ENCODE assay signal across 22 cellular contexts in genomic region chr5:109170629-109171350, GRCh38.
"Had no signal": no experiment of that assay in that cellular context is flagged by ENCODE, and none has a peak within 500 bp of the region (broad histone marks: within the 10 kb centered on the region; RNA-seq: fewer than 3 reads in every experiment).

No MANE protein-coding gene starts in this region.

- H3K27ac Mint-ChIP-seq: naive B cell; nephron; stimulated activated memory B cell treated with anti-CD40 and anti-IgM and Interleukin-4, amounts not matched to agents 10 μg/mL and 1 μg/mL and 100 μg/mL, for 72 hours; stimulated activated naive CD8-positive, alpha-beta T cell treated with anti-CD3 and anti-CD28 coated beads, Interleukin-15, Interleukin-2, amounts not matched to agents 100 ng/mL and 50 ng/mL, for 24 hours had no signal

- H3K4me1 Mint-ChIP-seq: naive B cell; nephron; stimulated activated memory B cell treated with anti-CD40 and anti-IgM and Interleukin-4, amounts not matched to agents 10 μg/mL and 1 μg/mL and 100 μg/mL, for 72 hours had no signal

- H3K27ac ChIP-seq: esophagus squamous epithelium, gastroesophageal sphincter, neutrophil, spleen, tibial artery, upper lobe of right lung, vagina had no signal

- H3K9me3 Mint-ChIP-seq: naive B cell; stimulated activated memory B cell treated with anti-CD40 and anti-IgM and Interleukin-4, amounts not matched to agents 10 μg/mL and 1 μg/mL and 100 μg/mL, for 72 hours; stimulated activated naive CD8-positive, alpha-beta T cell treated with anti-CD3 and anti-CD28 coated beads, Interleukin-15, Interleukin-2, amounts not matched to agents 100 ng/mL and 50 ng/mL, for 24 hours had no signal

- H3K4me1 ChIP-seq: gastroesophageal sphincter, spleen, tibial artery, upper lobe of right lung, vagina had no signal

- H3K27me3 Mint-ChIP-seq: naive B cell; stimulated activated memory B cell treated with anti-CD40 and anti-IgM and Interleukin-4, amounts not matched to agents 10 μg/mL and 1 μg/mL and 100 μg/mL, for 72 hours; stimulated activated naive CD8-positive, alpha-beta T cell treated with anti-CD3 and anti-CD28 coated beads, Interleukin-15, Interleukin-2, amounts not matched to agents 100 ng/mL and 50 ng/mL, for 24 hours had no signal

- H3K9me3 ChIP-seq: esophagus squamous epithelium, gastroesophageal sphincter, neutrophil, spleen, tibial artery, upper lobe of right lung, vagina had no signal

- ATAC-seq: gastroesophageal sphincter; left colon; left ventricle myocardium superior; sciatic nerve; stimulated activated memory B cell treated with anti-CD40 and anti-IgM and Interleukin-4, amounts not matched to agents 10 μg/mL and 1 μg/mL and 100 μg/mL, for 72 hours; upper lobe of right lung had no signal

- H3K36me3 ChIP-seq: esophagus squamous epithelium, gastroesophageal sphincter, neutrophil, spleen, tibial artery, upper lobe of right lung, vagina had no signal

- H3K4me3 Mint-ChIP-seq: naive B cell; nephron; stimulated activated memory B cell treated with anti-CD40 and anti-IgM and Interleukin-4, amounts not matched to agents 10 μg/mL and 1 μg/mL and 100 μg/mL, for 72 hours; stimulated activated naive CD8-positive, alpha-beta T cell treated with anti-CD3 and anti-CD28 coated beads, Interleukin-15, Interleukin-2, amounts not matched to agents 100 ng/mL and 50 ng/mL, for 24 hours had no signal

- DNase-seq: effector memory CD4-positive, alpha-beta T cell; esophagus squamous epithelium; foreskin fibroblast; glutamatergic neuron; left colon; left ventricle myocardium superior; mesendoderm; naive B cell; spleen; stimulated activated CD4-positive, alpha-beta T cell treated with anti-CD3 and anti-CD28 coated beads, Interleukin-15, amount 100 ng/mL, for 24 hours; stimulated activated CD4-positive, alpha-beta T cell treated with anti-CD3 and anti-CD28 coated beads, Interleukin-1b, Interleukin-23, amount 100 ng/mL, for 48 hours; stimulated activated CD4-positive, alpha-beta T cell treated with anti-CD3 and anti-CD28 coated beads, Interleukin-4, amount 100 ng/mL, for 24 hours; tibial artery; upper lobe of right lung had no signal

- H3K4me3 ChIP-seq: esophagus squamous epithelium, gastroesophageal sphincter, lung, spleen, tibial artery, upper lobe of right lung, vagina had no signal

- H3K27me3 ChIP-seq: esophagus squamous epithelium, gastroesophageal sphincter, neutrophil, spleen, tibial artery, upper lobe of right lung, vagina had no signal
